In genomic region chr11:75400110-75400865, GRCh38 we compare ENCODE assay signal across 8 cellular contexts. TPM values are rescaled to one million over a fixed set of nuclear protein-coding genes. Genes with fewer than 3 reads are reported as not detected.
DNase-seq lines count a peak whose midpoint lies in the region; ATAC-seq and TF ChIP-seq lines count a peak whose summit lies in the region.

No MANE protein-coding gene starts in this region.

- peak overlapping the region; percentile 99 for H3K4me3 Mint-ChIP-seq in activated T-cell treated with anti-CD3 and anti-CD28 coated beads, Interleukin-2, amount 50 U/mL, for 4 hours
- H3K4me3 Mint-ChIP-seq in activated T-cell treated with anti-CD3 and anti-CD28 coated beads, Interleukin-2, amount 50 U/mL, for 72 hours, result peak overlapping the region; percentile 98
- peak overlapping the region; percentile 99 for H3K4me3 Mint-ChIP-seq in glutamatergic neuron (ENCODE audit: unreplicated experiment)

- H3K27ac Mint-ChIP-seq in activated T-cell treated with anti-CD3 and anti-CD28 coated beads, Interleukin-2, amount 50 U/mL, for 72 hours, result peak overlapping the region; percentile 99
- H3K27ac Mint-ChIP-seq in glutamatergic neuron (ENCODE audit: unreplicated experiment), result peak overlapping the region; percentile 95

- peak; percentile 8 to 11 for ATAC-seq in activated T-cell treated with anti-CD3 and anti-CD28 coated beads, Interleukin-2, amount 50 U/mL, for 4 hours
- ATAC-seq in activated T-cell treated with anti-CD3 and anti-CD28 coated beads, Interleukin-2, amount 50 U/mL, for 72 hours (replicated peaks in 1 of 2), result peak in 1 of 2 donors; percentile 6
- ATAC-seq in psoas muscle (peak; percentile 7 to 20 (median 12)), GM19351 (IDR thresholded peaks at IDR 0.05; ENCODE audit: unreplicated experiment) (no peak)

- no peaks in the 10 kb centered on the region for H3K27me3 ChIP-seq in psoas muscle (ENCODE audit: insufficient read depth in 3 of 3, low read length in 2 of 3)

- peak overlapping the region; percentile 78 for H3K4me3 ChIP-seq in psoas muscle

- DNase-seq in activated T-cell treated with anti-CD3 and anti-CD28 coated beads, Interleukin-2, amount 50 U/mL, for 4 hours, result no peak
- DNase-seq in activated T-cell treated with anti-CD3 and anti-CD28 coated beads for 4 hours (no peak), glutamatergic neuron (no peak), psoas muscle (no peak), AG08395 (ENCODE audit: low spot score) (no peak), NCI-H226 (no peak)
- no peak for DNase-seq in activated T-cell treated with anti-CD3 and anti-CD28 coated beads, Interleukin-2, amount 50 U/mL, for 72 hours

- intact Hi-C loops in psoas muscle (cut with DNase I), result no loop called here

- H3K9me3 Mint-ChIP-seq in activated T-cell treated with anti-CD3 and anti-CD28 coated beads, Interleukin-2, amount 50 U/mL, for 4 hours, result no peaks in the 10 kb centered on the region
- H3K9me3 Mint-ChIP-seq in activated T-cell treated with anti-CD3 and anti-CD28 coated beads, Interleukin-2, amount 50 U/mL, for 72 hours, result no peaks in the 10 kb centered on the region
- H3K9me3 Mint-ChIP-seq in glutamatergic neuron (ENCODE audit: unreplicated experiment), result peaks cover 5% of the 10 kb centered on the region

- H3K4me1 Mint-ChIP-seq in activated T-cell treated with anti-CD3 and anti-CD28 coated beads, Interleukin-2, amount 50 U/mL, for 4 hours (ENCODE audit: low read depth), result peaks cover 38% of the 10 kb centered on the region
- peaks cover 40% of the 10 kb centered on the region for H3K4me1 Mint-ChIP-seq in activated T-cell treated with anti-CD3 and anti-CD28 coated beads, Interleukin-2, amount 50 U/mL, for 72 hours (ENCODE audit: low read depth)
- peaks cover 29% of the 10 kb centered on the region for H3K4me1 Mint-ChIP-seq in glutamatergic neuron (ENCODE audit: low read depth, unreplicated experiment)

- H3K27ac ChIP-seq in psoas muscle, result peak overlapping the region; percentile 91

- no peaks in the 10 kb centered on the region for H3K9me3 ChIP-seq in psoas muscle

- no peak for TF ChIP-seq CTCF in glutamatergic neuron (IDR thresholded peaks at IDR 0.05; ENCODE audit: partially characterized antibody, unreplicated experiment)
- no peak for TF ChIP-seq CTCF in psoas muscle (IDR thresholded peaks at IDR 0.05)

- H3K36me3 Mint-ChIP-seq in activated T-cell treated with anti-CD3 and anti-CD28 coated beads, Interleukin-2, amount 50 U/mL, for 4 hours (ENCODE audit: insufficient read depth), result peaks cover 49% of the 10 kb centered on the region
- H3K36me3 Mint-ChIP-seq in activated T-cell treated with anti-CD3 and anti-CD28 coated beads, Interleukin-2, amount 50 U/mL, for 72 hours (ENCODE audit: insufficient read depth in 2 of 2), result peaks cover 38 to 50% of the 10 kb centered on the region in 2 donors
- no peaks in the 10 kb centered on the region for H3K36me3 Mint-ChIP-seq in glutamatergic neuron (ENCODE audit: unreplicated experiment)

- H3K4me1 ChIP-seq in psoas muscle, result peaks cover 33% of the 10 kb centered on the region

- 15 to 19% (median 17%) methylated on average over 13 of the region's 13 CpGs for WGBS in psoas muscle, 3 donors

- peaks cover 17 to 55% of the 10 kb centered on the region in 2 donors for H3K36me3 ChIP-seq in psoas muscle (ENCODE audit: insufficient read depth in 1 of 2, low read depth in 1 of 2)

- H3K27me3 Mint-ChIP-seq in activated T-cell treated with anti-CD3 and anti-CD28 coated beads, Interleukin-2, amount 50 U/mL, for 4 hours (ENCODE audit: low read depth), result no peaks in the 10 kb centered on the region
- H3K27me3 Mint-ChIP-seq in activated T-cell treated with anti-CD3 and anti-CD28 coated beads, Interleukin-2, amount 50 U/mL, for 72 hours (ENCODE audit: low read depth), result peaks cover 10% of the 10 kb centered on the region
- H3K27me3 Mint-ChIP-seq in glutamatergic neuron (ENCODE audit: unreplicated experiment), result peaks cover 4% of the 10 kb centered on the region

RNA-seq across cellular contexts. Expression of gene RPS3, which starts 1.0 kb away (rescaled TPM):
- 1,000 to 10,000 TPM; 4,010 to 4,371 (median 4,184) TPM for total RNA-seq in activated T-cell treated with anti-CD3 and anti-CD28 coated beads, Interleukin-2, amount 50 U/mL, for 4 hours
- total RNA-seq in activated T-cell treated with anti-CD3 and anti-CD28 coated beads, Interleukin-2, amount 50 U/mL, for 72 hours, result 1,000 to 10,000 TPM; 5,116 to 5,192 TPM
- total RNA-seq in glutamatergic neuron (ENCODE audit: unreplicated experiment), result 1,391 TPM
- total RNA-seq in psoas muscle, result 1,000 to 10,000 TPM in 2 of 4 donors, 100 to 1,000 TPM in 2; 807 to 1,216 (median 929) TPM
- 1,000 to 10,000 TPM; 1,619 to 2,132 (median 1,802) TPM for polyA plus RNA-seq in psoas muscle

RNA-seq across cellular contexts. Expression of gene KLHL35, which starts 32.7 kb away (rescaled TPM):
- 1 to 10 TPM in 2 of 3 donors, under 1 TPM in 1; 0.98 to 1.5 (median 1.3) TPM for total RNA-seq in activated T-cell treated with anti-CD3 and anti-CD28 coated beads, Interleukin-2, amount 50 U/mL, for 4 hours
- 1 to 10 TPM in 1 of 2 donors, under 1 TPM in 1; 0.93 to 1.2 TPM for total RNA-seq in activated T-cell treated with anti-CD3 and anti-CD28 coated beads, Interleukin-2, amount 50 U/mL, for 72 hours
- 41.4 TPM for total RNA-seq in glutamatergic neuron (ENCODE audit: unreplicated experiment)
- under 1 TPM; 0.34 to 0.64 (median 0.39) TPM for total RNA-seq in psoas muscle
- polyA plus RNA-seq in psoas muscle, result 1 to 10 TPM in 2 of 3 donors, under 1 TPM in 1; 0.56 to 4.1 (median 1.2) TPM

RNA-seq across cellular contexts. Expression of gene ARRB1, which starts 48.8 kb away (rescaled TPM):
- 10 to 100 TPM; 16.7 to 25.1 (median 18.8) TPM for total RNA-seq in activated T-cell treated with anti-CD3 and anti-CD28 coated beads, Interleukin-2, amount 50 U/mL, for 4 hours
- total RNA-seq in activated T-cell treated with anti-CD3 and anti-CD28 coated beads, Interleukin-2, amount 50 U/mL, for 72 hours, result 10 to 100 TPM; 16.7 to 18.3 TPM
- 38.0 TPM for total RNA-seq in glutamatergic neuron (ENCODE audit: unreplicated experiment)
- total RNA-seq in psoas muscle, result 10 to 100 TPM in 1 of 4 donors, 1 to 10 TPM in 3; 7.4 to 17.3 (median 9.0) TPM
- polyA plus RNA-seq in psoas muscle, result 1 to 10 TPM; 3.6 to 3.8 (median 3.8) TPM

Comparison
In these comparisons a context has a peak if more than half of its experiments do, and no peak if none do; other contexts are left out.
1. RNA of gene KLHL35, which starts 32.7 kb away (total RNA-seq): 41.4 TPM in glutamatergic neuron (single experiment); 0.98 to 1.5 TPM in activated T-cell treated with anti-CD3 and anti-CD28 coated beads, Interleukin-2, amount 50 U/mL, for 4 hours, 0.93 to 1.2 TPM in activated T-cell treated with anti-CD3 and anti-CD28 coated beads, Interleukin-2, amount 50 U/mL, for 72 hours and 0.34 to 0.64 TPM in psoas muscle; every median in the first group is over 10 times any median in the second.
2. Peak in every context shown above with its lines, with median percentiles within 50 percentile points of each other: H3K4me3 Mint-ChIP-seq.